In the genomic region with DNA sequence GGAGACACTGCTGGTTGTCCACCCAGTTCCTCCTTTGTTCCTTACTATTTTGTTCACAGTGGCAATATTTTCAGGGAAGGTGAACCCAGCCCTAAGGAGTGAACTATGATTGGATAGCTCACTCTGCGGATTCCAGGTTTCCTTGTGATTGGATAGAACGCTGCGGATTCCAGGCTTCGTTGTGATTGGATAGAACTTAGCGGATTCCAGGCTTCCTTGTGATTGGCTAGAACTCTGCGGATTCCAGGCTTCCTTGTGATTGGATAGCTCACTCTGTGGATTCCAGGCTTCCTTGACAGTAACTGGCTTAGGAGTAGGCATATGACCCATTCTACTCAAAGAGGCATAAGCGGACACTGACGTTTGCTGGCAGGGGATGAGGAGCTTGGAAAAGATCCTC, we compare ENCODE assay signal across 1 cellular context.
TF ChIP-seq lines count a peak whose summit lies in the region.

No MANE protein-coding gene starts in this region.

TF ChIP-seq in K562, 482 proteins besides CTCF, POLR2A, EP300 and RAD21 (continued from another document):
- TF ChIP-seq, protein P1, sequence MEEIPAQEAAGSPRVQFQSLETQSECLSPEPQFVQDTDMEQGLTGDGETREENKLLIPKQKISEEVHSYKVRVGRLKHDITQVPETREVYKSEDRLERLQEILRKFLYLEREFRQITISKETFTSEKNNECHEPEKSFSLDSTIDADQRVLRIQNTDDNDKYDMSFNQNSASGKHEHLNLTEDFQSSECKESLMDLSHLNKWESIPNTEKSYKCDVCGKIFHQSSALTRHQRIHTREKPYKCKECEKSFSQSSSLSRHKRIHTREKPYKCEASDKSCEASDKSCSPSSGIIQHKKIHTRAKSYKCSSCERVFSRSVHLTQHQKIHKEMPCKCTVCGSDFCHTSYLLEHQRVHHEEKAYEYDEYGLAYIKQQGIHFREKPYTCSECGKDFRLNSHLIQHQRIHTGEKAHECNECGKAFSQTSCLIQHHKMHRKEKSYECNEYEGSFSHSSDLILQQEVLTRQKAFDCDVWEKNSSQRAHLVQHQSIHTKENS (CRISPR knock-in tag; IDR thresholded peaks at IDR 0.05) = no peak
- no peak for TF ChIP-seq MEF2D (tag; conservative IDR thresholded peaks at IDR 0.05; ENCODE audit: low read depth)
- no peak for TF ChIP-seq JUNB (CRISPR knock-in tag; conservative IDR thresholded peaks at IDR 0.05)
- TF ChIP-seq NFYB (IDR thresholded peaks at IDR 0.05; ENCODE audit: extremely low read depth, insufficient read length) = peak; percentile 6
- no peak for TF ChIP-seq ZNF707 (CRISPR knock-in tag; conservative IDR thresholded peaks at IDR 0.05)
TF ChIP-seq in K562: peak in this region for 2.
